31 cellular contexts compared by ENCODE assay signal in genomic region chr11:108512706-108513105, GRCh38. TPM values are rescaled to one million over a fixed set of nuclear protein-coding genes. Genes with fewer than 3 reads are reported as not detected.
"Had no signal": no experiment of that assay in that cellular context is flagged by ENCODE, and none has a peak within 500 bp of the region (broad histone marks: within the 10 kb centered on the region; RNA-seq: fewer than 3 reads in every experiment).

No MANE protein-coding gene starts in this region.

- DNase-seq: activated B cell treated with CpG ODN at 0.5 μM for 24 hours; activated CD4-positive, alpha-beta T cell treated with anti-CD3 and anti-CD28 coated beads for 48 hours; activated CD4-positive, alpha-beta T cell treated with anti-CD3 and anti-CD28 coated beads, Interleukin-2, amount 50 U/mL, for 1 hour; activated CD4-positive, alpha-beta T cell treated with anti-CD3 and anti-CD28 coated beads, Interleukin-2, amount 50 U/mL, for 48 hours; activated CD8-positive, alpha-beta memory T cell treated with anti-CD3 and anti-CD28 coated beads for 24 hours; activated CD8-positive, alpha-beta T cell treated with anti-CD3 and anti-CD28 coated beads for 36 hours; activated effector memory CD4-positive, alpha-beta T cell treated with Interleukin-2 at 50 U/mL for 16 hours; activated gamma-delta T cell treated with Interleukin-2 at 50 U/mL for 16 hours; activated naive CD4-positive, alpha-beta T cell treated with anti-CD3 and anti-CD28 coated beads, Interleukin-2, amount 50 U/mL, for 16 hours; activated naive CD4-positive, alpha-beta T cell treated with Interleukin-2 at 50 U/mL for 16 hours; activated naive CD8-positive, alpha-beta T cell treated with anti-CD3 and anti-CD28 coated beads, Interleukin-2, amount 50 U/mL, for 24 hours; activated T-cell treated with anti-CD3 and anti-CD28 coated beads, Interleukin-2, amount 50 U/mL, for 4 hours; adrenal gland; central memory CD4-positive, alpha-beta T cell; cerebellar nuclear complex; colonic mucosa; effector CD8-positive, alpha-beta T cell; glutamatergic neuron; heart left ventricle; T-cell; T1000; WERI-Rb-1 had no signal

- H3K9me3 ChIP-seq: adrenal gland, ascending aorta, breast epithelium, colonic mucosa, heart left ventricle had no signal

- H3K4me1 ChIP-seq: adrenal gland, ascending aorta, breast epithelium, colonic mucosa, heart left ventricle had no signal

- FAIRE-seq: endometrium, endothelial cell of umbilical vein, frontal cortex had no signal

- H3K36me3 ChIP-seq: adrenal gland, colonic mucosa had no signal

- H3K27me3 ChIP-seq: adrenal gland, ascending aorta, breast epithelium, cardiac muscle cell, colonic mucosa, heart left ventricle had no signal

- H3K27ac ChIP-seq: adrenal gland, ascending aorta, breast epithelium, cardiac muscle cell, colonic mucosa, heart left ventricle, WERI-Rb-1 had no signal

- ATAC-seq: activated CD4-positive, CD25-positive, alpha-beta regulatory T cell treated with anti-CD3 and anti-CD28 coated beads, Interleukin-2, amount 50 U/mL, for 24 hours; activated CD8-positive, alpha-beta T cell treated with anti-CD3 and anti-CD28 coated beads for 36 hours; activated naive CD8-positive, alpha-beta T cell treated with anti-CD3 and anti-CD28 coated beads, Interleukin-2, amount 50 U/mL, for 24 hours; activated T-cell treated with anti-CD3 and anti-CD28 coated beads, Interleukin-2, amount 50 U/mL, for 4 hours; activated T-helper 17 cell treated with anti-CD3 and anti-CD28 coated beads, Interleukin-2, amount 50 U/mL, for 72 hours; heart left ventricle; T-cell had no signal

- H3K4me3 ChIP-seq: adrenal gland, ascending aorta, breast epithelium, cardiac muscle cell, colonic mucosa, heart left ventricle had no signal

RNA-seq across cellular contexts. Expression of gene C11orf65, which starts 45.4 kb away (rescaled TPM):
- total RNA-seq: ascending aorta, dermis microvascular lymphatic vessel endothelial cell, endothelial cell of umbilical vein had no signal
- polyA plus RNA-seq: endothelial cell of umbilical vein had no signal
